Comparison of ENCODE assay signal across 16 cellular contexts in genomic region chr13:23450340-23451046, GRCh38. TPM values are rescaled to one million over a fixed set of nuclear protein-coding genes. Genes with fewer than 3 reads are reported as not detected.
DNase-seq lines count a peak whose midpoint lies in the region; ATAC-seq and TF ChIP-seq lines count a peak whose summit lies in the region.
"Had no signal": no experiment of that assay in that cellular context is flagged by ENCODE, and none has a peak within 500 bp of the region (broad histone marks: within the 10 kb centered on the region; RNA-seq: fewer than 3 reads in every experiment).

No MANE protein-coding gene starts in this region.

- H3K4me1 ChIP-seq in GM23338 (ENCODE audit: insufficient read depth), result peaks cover 27% of the 10 kb centered on the region

- peak overlapping the region; percentile 62 for H3K4me2 ChIP-seq in GM23338

- no peaks in the 10 kb centered on the region for H3K27me3 ChIP-seq in GM23338 (ENCODE audit: insufficient read depth)
- H3K27me3 ChIP-seq: dorsolateral prefrontal cortex had no signal

- 0 out of 2 replicates have a peak overlapping the region, but pooled peaks have one; percentile 30 for H2AFZ ChIP-seq in GM23338

- ATAC-seq in GM23338 (no peak), GM19328 (IDR thresholded peaks at IDR 0.05; ENCODE audit: unreplicated experiment) (no peak)
- ATAC-seq: sciatic nerve, T-helper 17 cell had no signal

- H3K27me3 Mint-ChIP-seq in GM23338 (ENCODE audit: insufficient read depth, low read depth, poor library complexity) (peaks cover 3% of the 10 kb centered on the region), nephron progenitor cell (ENCODE audit: low read depth, poor library complexity) (no peaks in the 10 kb centered on the region)

- no peak overlapping the region for H3K4me3 ChIP-seq in GM23338
- H3K4me3 ChIP-seq: dorsolateral prefrontal cortex had no signal

- H3K4me3 Mint-ChIP-seq in GM23338, result no peak overlapping the region
- peak overlapping the region; percentile 17 for H3K4me3 Mint-ChIP-seq in nephron progenitor cell
- H3K4me3 Mint-ChIP-seq: T-helper 17 cell had no signal

- no peaks in the 10 kb centered on the region for H4K20me1 ChIP-seq in GM23338 (replicated peaks; ENCODE audit: insufficient read depth)

- TF ChIP-seq CTCF in GM23338 (conservative IDR thresholded peaks at IDR 0.05; ENCODE audit: low read depth in 2 of 2), result no peak
- TF ChIP-seq CTCF in nephron progenitor cell (IDR thresholded peaks at IDR 0.05), result no peak

- H3K4me1 Mint-ChIP-seq in GM23338 (peaks cover 31% of the 10 kb centered on the region), nephron progenitor cell (peaks cover 37% of the 10 kb centered on the region)

- H3K36me3 Mint-ChIP-seq in GM23338 (ENCODE audit: low read depth) (no peaks in the 10 kb centered on the region; the same call in 2 of the 3 replicates), nephron progenitor cell (ENCODE audit: low read depth) (no peaks in the 10 kb centered on the region)

- H3K27ac Mint-ChIP-seq in GM23338 (peak overlapping the region; percentile 53; the same call in 1 of the 2 replicates), nephron progenitor cell (no peak overlapping the region)
- H3K27ac Mint-ChIP-seq: T-helper 17 cell had no signal

- DNase-seq in GM23338 (ENCODE audit: low spot score) (no peak), NCI-H1105 treated with DMSO at 0.1 percent for 48 hours (lab: John Stamatoyannopoulos, UW) (peak; percentile 56), RPMI7951 (ENCODE audit: low read depth) (peak; percentile 74), nephron progenitor cell (no peak), NCI-H1048 (lab: John Stamatoyannopoulos, UW) (no peak), mesenteric fat pad (ENCODE audit: low spot score) (no peak)
- DNase-seq in stimulated activated naive CD4-positive, alpha-beta T cell (lab: John Stamatoyannopoulos, UW), result no peak
- DNase-seq: activated CD4-positive, alpha-beta T cell treated with anti-CD3 and anti-CD28 coated beads, Interleukin-2, amount 50 U/mL, for 4 hours; activated effector memory CD4-positive, alpha-beta T cell treated with Interleukin-2 at 50 U/mL for 16 hours; dorsolateral prefrontal cortex; GDM1; KG1; substantia nigra; T-helper 17 cell had no signal

- peaks cover 7% of the 10 kb centered on the region; the same call in 1 of the 2 replicates for H3K9me2 ChIP-seq in GM23338 (ENCODE audit: insufficient read depth)

- H3K27ac ChIP-seq in GM23338 (ENCODE audit: low read depth), result peak overlapping the region; percentile 78
- H3K27ac ChIP-seq: dorsolateral prefrontal cortex had no signal

- H3K9me3 Mint-ChIP-seq in GM23338 (no peaks in the 10 kb centered on the region; the same call in 1 of the 3 replicates), nephron progenitor cell (no peaks in the 10 kb centered on the region)

- peaks cover 4% of the 10 kb centered on the region; the same call in 1 of the 2 replicates for H3F3A ChIP-seq in GM23338 (replicated peaks; ENCODE audit: low read depth)

- H3K36me3 ChIP-seq in GM23338 (ENCODE audit: insufficient read depth), result no peaks in the 10 kb centered on the region

- H3K79me2 ChIP-seq in GM23338 (replicated peaks; ENCODE audit: insufficient read depth), result no peaks in the 10 kb centered on the region

TF ChIP-seq in GM23338, 12 proteins besides CTCF, POLR2A, EP300 and RAD21 (continues in another document):
- no peak for TF ChIP-seq REST (IDR thresholded peaks at IDR 0.05; ENCODE audit: unreplicated experiment)
- TF ChIP-seq STAT1 (IDR thresholded peaks at IDR 0.05; ENCODE audit: unreplicated experiment), result no peak
- no peak for TF ChIP-seq ZNF331 (CRISPR knock-in tag; IDR thresholded peaks at IDR 0.05; ENCODE audit: low read depth)
- no peak for TF ChIP-seq ZNF462 (CRISPR knock-in tag; IDR thresholded peaks at IDR 0.05)

RNA-seq across cellular contexts. Expression of gene SACS, which starts 17.0 kb away (rescaled TPM):
- total RNA-seq in GM23338 (2014; rRNA removed; shearing (Covaris generic)), result 58.7 and 60.6 TPM in 2 replicates
- polyA plus RNA-seq in GM23338 (2016; fragmentation: Nextera tagmentation; extraction: Ambion mirVana), result 13.0 and 13.8 TPM in 2 replicates
- 63.0 and 64.2 TPM in 2 replicates for total RNA-seq in RPMI7951 (2014; rRNA removed; shearing (Covaris generic))
- 10.8 TPM for total RNA-seq in mesenteric fat pad

Comparison
In these comparisons a context has a peak if more than half of its experiments do, and no peak if none do; other contexts are left out.
1. DNase-seq: peak in NCI-H1105 treated with DMSO at 0.1 percent for 48 hours (single experiment) and RPMI7951 (single experiment); none in GM23338 (single experiment), nephron progenitor cell (single experiment), stimulated activated naive CD4-positive, alpha-beta T cell (0 of 6), NCI-H1048 (single experiment) and mesenteric fat pad (single experiment).